Comparison of ENCODE assay signal across 12 cellular contexts in the genomic region with DNA sequence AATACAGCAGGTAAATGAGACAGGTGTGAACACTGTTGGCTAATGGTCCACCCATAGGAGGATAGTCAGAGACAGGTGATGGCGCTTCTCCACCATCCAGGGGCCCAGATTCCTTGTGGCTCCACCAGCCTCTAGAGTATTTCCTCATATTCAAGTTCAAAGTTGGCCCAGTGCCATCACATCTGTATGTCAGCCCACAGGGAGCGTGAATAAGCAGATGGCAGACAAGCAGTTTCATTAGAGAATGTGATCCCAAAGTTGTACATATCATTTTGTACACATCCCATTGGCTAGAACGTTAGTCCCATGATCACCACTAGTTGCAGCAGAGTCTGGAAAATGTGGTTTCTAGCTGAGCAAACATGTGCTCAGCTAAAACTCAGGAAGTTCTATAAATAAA. TPM values are rescaled to one million over a fixed set of nuclear protein-coding genes. Genes with fewer than 3 reads are reported as not detected.
DNase-seq lines count a peak whose midpoint lies in the region; ATAC-seq and TF ChIP-seq lines count a peak whose summit lies in the region.
"Had no signal": no experiment of that assay in that cellular context is flagged by ENCODE, and none has a peak within 500 bp of the region (broad histone marks: within the 10 kb centered on the region; RNA-seq: fewer than 3 reads in every experiment).

No MANE protein-coding gene starts in this region.

- no peaks in the 10 kb centered on the region for H3K9me3 ChIP-seq in GM23248 (ENCODE audit: low read depth)
- H3K9me3 ChIP-seq in fibroblast of lung (ENCODE audit: control insufficient read depth, insufficient read depth, low read depth, low read length), result no peaks in the 10 kb centered on the region
- no peaks in the 10 kb centered on the region for H3K9me3 ChIP-seq in esophagus muscularis mucosa
- H3K9me3 ChIP-seq: neutrophil had no signal

- 6 to 20% methylated on average over 3 of the region's 3 CpGs for WGBS in GM23248 (ENCODE audit: low coverage in 1 of 2, low lambda C conversion rate in 2 of 2, missing lambda C conversion rate in 2 of 2), 2 experiments
- 47% methylated on average over 3 of the region's 3 CpGs for WGBS in esophagus muscularis mucosa

- H3K4me1 ChIP-seq in GM23248 (ENCODE audit: insufficient read depth) (no peaks in the 10 kb centered on the region), fibroblast of lung (ENCODE audit: control insufficient read depth, extremely low read depth, insufficient read depth, low read length) (no peaks in the 10 kb centered on the region), esophagus muscularis mucosa (no peaks in the 10 kb centered on the region)
- H3K4me1 ChIP-seq: left ventricle myocardium inferior had no signal

- H3K79me2 ChIP-seq in GM23248 (ENCODE audit: insufficient read depth), result no peaks in the 10 kb centered on the region
- no peaks in the 10 kb centered on the region for H3K79me2 ChIP-seq in fibroblast of lung (ENCODE audit: control insufficient read depth, insufficient read depth, low read length)

- peak; percentile 48 for DNase-seq in GM23248
- DNase-seq in NCI-H69 (lab: John Stamatoyannopoulos, UW), result peak; percentile 85
- DNase-seq in fibroblast of lung (ENCODE audit: low read depth in 2 of 2), result peak; percentile 4 to 49
- DNase-seq in islet precursor cell, result no peak
- DNase-seq in COR-L47 (lab: John Stamatoyannopoulos, UW), result no peak
- no peak for DNase-seq in WTC11 (ENCODE audit: low spot score)
- DNase-seq in esophagus muscularis mucosa (ENCODE audit: extremely low spot score), result no peak
- DNase-seq: CD4-positive, alpha-beta memory T cell; hippocampal formation; left ventricle myocardium inferior had no signal

- TF ChIP-seq POLR2A in esophagus muscularis mucosa (IDR thresholded peaks at IDR 0.05; ENCODE audit: low read depth), result no peak

- H3K36me3 Mint-ChIP-seq in WTC11, result no peaks in the 10 kb centered on the region
- H3K36me3 Mint-ChIP-seq: CD4-positive, alpha-beta memory T cell had no signal

- peaks cover 11% of the 10 kb centered on the region for H3K27me3 Mint-ChIP-seq in WTC11 (ENCODE audit: low read depth)

- no peak overlapping the region for H3K4me3 Mint-ChIP-seq in WTC11
- H3K4me3 Mint-ChIP-seq: CD4-positive, alpha-beta memory T cell had no signal

- TF ChIP-seq CTCF in C4-2B (conservative IDR thresholded peaks at IDR 0.05), result peak; percentile 17; the same call in 1 of the 2 replicates
- TF ChIP-seq CTCF in fibroblast of lung (conservative IDR thresholded peaks at IDR 0.05 in 1 of 2, IDR thresholded peaks at IDR 0.05 in 1 of 2; ENCODE audit: low read depth in 1 of 2, low read length in 2 of 2), result no peak
- TF ChIP-seq CTCF in WTC11 (IDR thresholded peaks at IDR 0.05), result no peak
- TF ChIP-seq CTCF in esophagus muscularis mucosa (IDR thresholded peaks at IDR 0.05), result no peak

- H3K4me1 Mint-ChIP-seq in WTC11, result no peaks in the 10 kb centered on the region
- H3K4me1 Mint-ChIP-seq: CD4-positive, alpha-beta memory T cell had no signal

- in situ Hi-C loops in GM23248 (cut with MboI), result no loop called here

- H3K9me2 ChIP-seq in GM23248 (ENCODE audit: insufficient read depth), result no peaks in the 10 kb centered on the region

- H3K9ac ChIP-seq in GM23248 (no peak overlapping the region), fibroblast of lung (ENCODE audit: insufficient read depth, low read length) (no peak overlapping the region)

- peaks cover 11% of the 10 kb centered on the region for H3K9me3 Mint-ChIP-seq in WTC11

- H2AFZ ChIP-seq in GM23248, result no peak overlapping the region
- H2AFZ ChIP-seq in fibroblast of lung (ENCODE audit: low read length), result no peak overlapping the region

- H4K20me1 ChIP-seq in GM23248 (ENCODE audit: insufficient read depth), result no peaks in the 10 kb centered on the region
- no peaks in the 10 kb centered on the region for H4K20me1 ChIP-seq in fibroblast of lung (ENCODE audit: control insufficient read depth, extremely low read depth, insufficient read depth, low read length)

- POLR2A ChIA-PET in WTC11 (lab: Charles Lee), result no interaction called here

- H3K27ac ChIP-seq in C4-2B, result peak overlapping the region; percentile 45
- H3K27ac ChIP-seq in GM23248, result no peak overlapping the region
- H3K27ac ChIP-seq in fibroblast of lung (ENCODE audit: insufficient read depth, low read length), result no peak overlapping the region
- H3K27ac ChIP-seq in esophagus muscularis mucosa (replicated peaks in 1 of 4), result no peak overlapping the region
- H3K27ac ChIP-seq: left ventricle myocardium inferior, neutrophil had no signal

- H3K36me3 ChIP-seq in GM23248 (ENCODE audit: low read depth), result no peaks in the 10 kb centered on the region
- H3K36me3 ChIP-seq in fibroblast of lung (ENCODE audit: control insufficient read depth, insufficient read depth, low read length), result no peaks in the 10 kb centered on the region
- no peaks in the 10 kb centered on the region for H3K36me3 ChIP-seq in esophagus muscularis mucosa
- H3K36me3 ChIP-seq: left ventricle myocardium inferior, neutrophil had no signal

- no peak overlapping the region for H3K4me2 ChIP-seq in GM23248 (ENCODE audit: unreplicated experiment)
- no peak overlapping the region for H3K4me2 ChIP-seq in fibroblast of lung (ENCODE audit: extremely low read depth, insufficient read depth, low read length)

- no peaks in the 10 kb centered on the region for H3F3A ChIP-seq in GM23248 (ENCODE audit: insufficient read depth)

- no peak for TF ChIP-seq EP300 in esophagus muscularis mucosa (IDR thresholded peaks at IDR 0.05)

- H3K27me3 ChIP-seq in GM23248 (replicated peaks; ENCODE audit: insufficient read depth), result no peaks in the 10 kb centered on the region
- H3K27me3 ChIP-seq in fibroblast of lung (ENCODE audit: control insufficient read depth, insufficient read depth, low read length), result no peaks in the 10 kb centered on the region
- peaks cover 0 to 14% (median 2%) of the 10 kb centered on the region in 4 donors for H3K27me3 ChIP-seq in esophagus muscularis mucosa

- ATAC-seq in WTC11, result no peak

- CTCF ChIA-PET in WTC11 (lab: Charles Lee), result no interaction called here

- H3K4me3 ChIP-seq in GM23248, result no peak overlapping the region
- H3K4me3 ChIP-seq in fibroblast of lung (replicated peaks in 1 of 4; ENCODE audit: control extremely low read depth in 1 of 4, insufficient read depth in 1 of 4, low read depth in 3 of 4, low read length in 4 of 4), result no peak overlapping the region
- no peak overlapping the region for H3K4me3 ChIP-seq in esophagus muscularis mucosa
- H3K4me3 ChIP-seq: left ventricle myocardium inferior had no signal

- no peak overlapping the region for H3K27ac Mint-ChIP-seq in WTC11
- H3K27ac Mint-ChIP-seq: CD4-positive, alpha-beta memory T cell had no signal

- intact Hi-C loops in esophagus muscularis mucosa (cut with DNase I), result no loop called here

TF ChIP-seq in WTC11, 78 proteins besides CTCF, POLR2A, EP300 and RAD21:
- TF ChIP-seq CDX4 (CRISPR knock-in tag; IDR thresholded peaks at IDR 0.05; ENCODE audit: borderline replicate concordance) (no peak), TCF7 (CRISPR knock-in tag; IDR thresholded peaks at IDR 0.05; ENCODE audit: low read depth) (no peak), USF1 (CRISPR knock-in tag; IDR thresholded peaks at IDR 0.05) (no peak), FOXP1 (CRISPR knock-in tag; IDR thresholded peaks at IDR 0.05; ENCODE audit: borderline replicate concordance) (no peak)

RNA-seq across cellular contexts. Expression of gene CWF19L2, which starts 11.0 kb away (rescaled TPM):
- total RNA-seq in GM23248 (2014; rRNA removed; shearing (Covaris generic)), result 6.9 and 25.8 TPM in 2 replicates
- polyA plus RNA-seq in GM23248 (2016; fragmentation: Nextera tagmentation; extraction: Ambion mirVana) (3.4 and 3.5 TPM in 2 replicates), fibroblast of lung (4.6 and 5.1 TPM in 2 replicates)
- total RNA-seq in fibroblast of lung (10.7 and 14.6 TPM in 2 replicates), WTC11 (2021) (15.9 to 17.1 TPM (median 16.2 TPM) in 3 replicates), esophagus muscularis mucosa (10 to 100 TPM; 14.4 to 34.5 (median 17.1) TPM)
- 5.5 TPM in 2 replicates for polyA plus RNA-seq in fibroblast of lung (2012)
- 0.56 TPM in 1 of 2 replicates, not detected in the other for polyA minus RNA-seq in fibroblast of lung (ENCODE audit: low replicate concordance)

Comparison
In these comparisons a context has a peak if more than half of its experiments do, and no peak if none do; other contexts are left out.
1. DNase-seq: peak in GM23248 (single experiment), NCI-H69 (single experiment) and fibroblast of lung (2 of 2); none in islet precursor cell (single experiment), COR-L47 (single experiment), WTC11 (single experiment) and esophagus muscularis mucosa (single experiment).